ENCODE assay signal across 1 cellular context in genomic region chr19:11565657-11566117, GRCh38. TPM values are rescaled to one million over a fixed set of nuclear protein-coding genes. Genes with fewer than 3 reads are reported as not detected.
"Had no signal": no experiment of that assay in that cellular context is flagged by ENCODE, and none has a peak within 500 bp of the region (broad histone marks: within the 10 kb centered on the region; RNA-seq: fewer than 3 reads in every experiment).

No MANE protein-coding gene starts in this region.

RNA-seq across cellular contexts. Expression of gene CNN1, which starts 27.0 kb away (rescaled TPM):
- total RNA-seq: HT-29 had no signal
